ENCODE assay signal across 8 cellular contexts in the genomic region with DNA sequence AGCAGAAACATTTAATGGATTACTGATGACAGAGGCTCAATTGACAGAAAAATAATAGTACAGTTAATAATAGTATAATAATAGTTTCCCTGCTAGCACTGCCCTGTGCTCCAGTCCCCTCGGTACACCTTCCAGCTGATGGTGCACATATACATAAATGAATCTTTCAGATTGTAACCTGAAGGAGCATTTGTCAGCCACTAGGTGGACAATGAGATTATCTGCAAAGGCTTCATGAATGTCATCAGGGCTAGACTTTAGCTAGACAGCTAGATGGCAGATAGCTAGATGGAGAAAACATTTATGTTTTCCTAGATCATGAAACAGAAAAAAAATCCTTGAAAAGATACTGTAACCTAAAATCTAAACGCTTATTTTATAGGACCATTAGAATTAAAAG.
DNase-seq lines count a peak whose midpoint lies in the region; ATAC-seq and TF ChIP-seq lines count a peak whose summit lies in the region.

No MANE protein-coding gene starts in this region.

- peak; percentile 78 for ATAC-seq in GM19452 (IDR thresholded peaks at IDR 0.05; ENCODE audit: unreplicated experiment)
- ATAC-seq in HG03342 (IDR thresholded peaks at IDR 0.05; ENCODE audit: unreplicated experiment) = peak; percentile 98
- peak; percentile 53 for ATAC-seq in upper lobe of right lung

- H3K9ac ChIP-seq in adipocyte (ENCODE audit: low read length) = no peak overlapping the region

- TF ChIP-seq CTCF in upper lobe of right lung (IDR thresholded peaks at IDR 0.05) (peak; percentile 25), esophagus muscularis mucosa (IDR thresholded peaks at IDR 0.05) (peak in 1 of 3 experiments; percentile 3)

- H3K27me3 ChIP-seq in adipocyte (replicated peaks; ENCODE audit: control insufficient read depth, insufficient read depth, low read length) (no peaks in the 10 kb centered on the region), upper lobe of right lung (no peaks in the 10 kb centered on the region), esophagus muscularis mucosa (no peaks in the 10 kb centered on the region)

- DNase-seq in EL (peak; percentile 28), adipocyte (ENCODE audit: low read depth) (peak; percentile 5), upper lobe of right lung (no peak), esophagus muscularis mucosa (ENCODE audit: extremely low spot score) (no peak), nucleus accumbens (lab: John Stamatoyannopoulos, UW) (no peak), NCI-H1930 (lab: John Stamatoyannopoulos, UW) (no peak)

- H3K27ac ChIP-seq in upper lobe of right lung = no peak overlapping the region
- no peak overlapping the region for H3K27ac ChIP-seq in esophagus muscularis mucosa (replicated peaks in 1 of 4)

- no peaks in the 10 kb centered on the region for H3K9me3 ChIP-seq in adipocyte (ENCODE audit: control insufficient read depth, low read length)
- no peaks in the 10 kb centered on the region for H3K9me3 ChIP-seq in upper lobe of right lung
- H3K9me3 ChIP-seq in esophagus muscularis mucosa = no peaks in the 10 kb centered on the region

- H3K4me1 ChIP-seq in adipocyte (ENCODE audit: control insufficient read depth, insufficient read depth, low read length) = no peaks in the 10 kb centered on the region
- no peaks in the 10 kb centered on the region for H3K4me1 ChIP-seq in upper lobe of right lung
- H3K4me1 ChIP-seq in esophagus muscularis mucosa = no peaks in the 10 kb centered on the region

- 83% methylated on average over 2 of the region's 2 CpGs for WGBS in esophagus muscularis mucosa

- TF ChIP-seq EP300 in esophagus muscularis mucosa (IDR thresholded peaks at IDR 0.05) = no peak

- no peaks in the 10 kb centered on the region for H3K36me3 ChIP-seq in adipocyte (ENCODE audit: control insufficient read depth, insufficient read depth, low read length, severe bottlenecking)
- H3K36me3 ChIP-seq in upper lobe of right lung = no peaks in the 10 kb centered on the region
- no peaks in the 10 kb centered on the region for H3K36me3 ChIP-seq in esophagus muscularis mucosa

- intact Hi-C loops in upper lobe of right lung (cut with DNase I) = no loop called here
- intact Hi-C loops in esophagus muscularis mucosa (cut with DNase I) = no loop called here

- TF ChIP-seq POLR2A in esophagus muscularis mucosa (IDR thresholded peaks at IDR 0.05; ENCODE audit: low read depth) = no peak

- no peak overlapping the region for H3K4me3 ChIP-seq in adipocyte (ENCODE audit: low read length)
- no peak overlapping the region for H3K4me3 ChIP-seq in upper lobe of right lung
- no peak overlapping the region for H3K4me3 ChIP-seq in esophagus muscularis mucosa

Comparison
In these comparisons a context has a peak if more than half of its experiments do, and no peak if none do; other contexts are left out.
1. DNase-seq: peak in EL (single experiment) and adipocyte (single experiment); none in upper lobe of right lung (single experiment), esophagus muscularis mucosa (single experiment), nucleus accumbens (0 of 56) and NCI-H1930 (0 of 2).
2. Peak in every context shown above with its lines, with median percentiles within 50 percentile points of each other: ATAC-seq.